16 cellular contexts compared by ENCODE assay signal in the genomic region with DNA sequence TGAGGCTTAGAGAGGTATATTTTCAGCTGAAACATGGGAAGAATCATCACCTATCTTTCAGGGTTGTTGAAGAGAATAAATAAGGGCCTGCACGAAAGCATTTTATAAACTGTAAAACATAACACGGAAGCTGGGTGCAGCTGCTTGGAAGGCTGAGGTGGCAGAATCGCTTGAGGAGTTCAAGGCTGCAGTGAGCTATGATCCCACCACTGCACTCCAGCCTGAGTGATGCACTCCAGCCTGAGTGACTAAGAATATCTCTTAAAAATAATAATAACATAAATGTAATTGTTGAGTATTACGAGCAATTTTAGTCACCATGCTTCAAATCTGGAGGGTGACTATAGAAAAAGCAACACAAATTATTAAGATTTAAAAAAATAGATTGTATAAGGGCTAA. TPM values are rescaled to one million over a fixed set of nuclear protein-coding genes. Genes with fewer than 3 reads are reported as not detected.
A peak's percentile ranks its signal among the peaks of the same experiment; 100 is the strongest.
DNase-seq lines count a peak whose midpoint lies in the region; ATAC-seq and TF ChIP-seq lines count a peak whose summit lies in the region.
"Had no signal": no experiment of that assay in that cellular context is flagged by ENCODE, and none has a peak within 500 bp of the region (broad histone marks: within the 10 kb centered on the region; RNA-seq: fewer than 3 reads in every experiment).

No MANE protein-coding gene starts in this region.

- H3K27me3 ChIP-seq in MG63 (no peaks in the 10 kb centered on the region), osteoblast (ENCODE audit: insufficient read depth, low read length) (no peaks in the 10 kb centered on the region), smooth muscle cell (ENCODE audit: low read depth) (no peaks in the 10 kb centered on the region), aorta (ENCODE audit: control insufficient read depth in 1 of 2, insufficient read depth in 2 of 2, low read length in 1 of 2) (no peaks in the 10 kb centered on the region)
- H3K27me3 ChIP-seq: BE2C had no signal

- TF ChIP-seq CTCF in osteoblast (IDR thresholded peaks at IDR 0.05; ENCODE audit: extremely low read depth, low read depth, low read length) (no peak), smooth muscle cell (IDR thresholded peaks at IDR 0.05; ENCODE audit: borderline replicate concordance, insufficient read depth, poor library complexity, severe bottlenecking) (no peak)

- H3K27ac ChIP-seq in osteoblast (ENCODE audit: low read depth, low read length), result peak overlapping the region; percentile 36
- H3K27ac ChIP-seq in smooth muscle cell (ENCODE audit: low read depth), result peak overlapping the region; percentile 78
- no peak overlapping the region for H3K27ac ChIP-seq in aorta (ENCODE audit: low read depth in 1 of 2, low read length in 2 of 2)
- H3K27ac ChIP-seq: C4-2B had no signal

- H3K9ac ChIP-seq in smooth muscle cell (ENCODE audit: low read depth), result no peak overlapping the region

- H3K4me3 ChIP-seq in MG63 (no peak overlapping the region), osteoblast (ENCODE audit: insufficient read depth, low read length) (no peak overlapping the region), smooth muscle cell (no peak overlapping the region), aorta (ENCODE audit: low read length in 2 of 2) (no peak overlapping the region)
- H3K4me3 ChIP-seq: GM23338 had no signal

- H3F3A ChIP-seq in smooth muscle cell (ENCODE audit: low read depth), result peaks cover 11% of the 10 kb centered on the region

- peaks cover 43% of the 10 kb centered on the region for H4K20me1 ChIP-seq in osteoblast (ENCODE audit: insufficient read depth, low read length)
- peaks cover 98% of the 10 kb centered on the region for H4K20me1 ChIP-seq in smooth muscle cell (ENCODE audit: low read depth)

- H3K79me2 ChIP-seq in osteoblast (ENCODE audit: insufficient read depth, low read length) (peaks cover 93% of the 10 kb centered on the region), smooth muscle cell (ENCODE audit: low read depth) (peaks cover 94% of the 10 kb centered on the region)

- WGBS in smooth muscle cell (ENCODE audit: low lambda C conversion rate), result 84% methylated on average over 4 of the region's 4 CpGs
- WGBS in aorta, 2 donors, result 92 to 93% methylated on average over 4 of the region's 4 CpGs

- H3K36me3 ChIP-seq in MG63, result peaks cover 2% of the 10 kb centered on the region
- no peaks in the 10 kb centered on the region for H3K36me3 ChIP-seq in osteoblast (ENCODE audit: insufficient read depth, low read length)
- no peaks in the 10 kb centered on the region for H3K36me3 ChIP-seq in smooth muscle cell (ENCODE audit: low read depth)
- H3K36me3 ChIP-seq in aorta (ENCODE audit: control insufficient read depth in 1 of 2, insufficient read depth in 2 of 2, low read length in 1 of 2), result no peaks in the 10 kb centered on the region
- H3K36me3 ChIP-seq: BE2C had no signal

- ATAC-seq in GM21737 (IDR thresholded peaks at IDR 0.05; ENCODE audit: unreplicated experiment) (no peak), aorta (ENCODE audit: low FRiP score) (no peak)
- ATAC-seq: GM23338, HepG2 had no signal

- DNase-seq in ELR (ENCODE audit: low read depth), result peak; percentile 54
- peak; percentile 23 for DNase-seq in MG63
- DNase-seq in osteoblast (ENCODE audit: insufficient read length, low spot score, missing footprints), result no peak
- DNase-seq in smooth muscle cell (lab: John Stamatoyannopoulos, UW; ENCODE audit: unreplicated experiment), result no peak
- no peak for DNase-seq in aorta
- DNase-seq in NCI-H774 (lab: John Stamatoyannopoulos, UW), result no peak
- DNase-seq: BE2C; CD4-positive, alpha-beta memory T cell; COR-L47; DMS153; DMS79 treated with DMSO at 0.1 percent for 48 hours; H9 had no signal

- intact Hi-C loops in aorta (cut with DNase I), result no loop called here

- H2AFZ ChIP-seq in osteoblast (ENCODE audit: low read length) (no peak overlapping the region), smooth muscle cell (ENCODE audit: low read depth) (no peak overlapping the region)
- H2AFZ ChIP-seq: GM23338 had no signal

- H3K4me1 ChIP-seq in osteoblast (ENCODE audit: insufficient read depth, low read length) (peaks cover 34% of the 10 kb centered on the region), smooth muscle cell (ENCODE audit: low read depth) (peaks cover 44% of the 10 kb centered on the region), aorta (ENCODE audit: control insufficient read depth in 1 of 2, insufficient read depth in 2 of 2, low read length in 2 of 2) (peaks cover 0 to 3% of the 10 kb centered on the region in 2 donors)

- H3K4me2 ChIP-seq in osteoblast (ENCODE audit: insufficient read depth, low read length) (no peak overlapping the region), smooth muscle cell (no peak overlapping the region)
- H3K4me2 ChIP-seq: GM23338 had no signal

- H3K9me3 ChIP-seq in MG63 (no peaks in the 10 kb centered on the region), osteoblast (ENCODE audit: low read depth, low read length) (no peaks in the 10 kb centered on the region), smooth muscle cell (replicated peaks; ENCODE audit: low read depth) (no peaks in the 10 kb centered on the region), aorta (ENCODE audit: control insufficient read depth, low read length) (no peaks in the 10 kb centered on the region)
- H3K9me3 ChIP-seq: BE2C had no signal

RNA-seq across cellular contexts. Expression of a gene that starts 16.3 kb away (rescaled TPM):
- total RNA-seq in MG63 (2014; rRNA removed; shearing (Covaris generic); ENCODE audit: low replicate concordance), result 64.2 and 65.6 TPM in 2 replicates
- total RNA-seq in osteoblast, result 171 and 189 TPM in 2 replicates
- total RNA-seq in smooth muscle cell, result 144 and 168 TPM in 2 replicates
- polyA plus RNA-seq in smooth muscle cell, result 128 and 151 TPM in 2 replicates
- 100 to 1,000 TPM; 117 to 152 TPM for total RNA-seq in aorta
- 10 to 100 TPM; 29.9 to 42.5 TPM for polyA plus RNA-seq in aorta

Comparison
In these comparisons a context has a peak if more than half of its experiments do, and no peak if none do; other contexts are left out.
1. DNase-seq: peak in ELR (single experiment) and MG63 (single experiment); none in osteoblast (single experiment), smooth muscle cell (single experiment), aorta (0 of 2) and NCI-H774 (single experiment).
2. H3K27ac ChIP-seq: peak in osteoblast (single experiment) and smooth muscle cell (single experiment); none in aorta (0 of 2).